ENCODE assay signal across 7 cellular contexts in genomic region chr19:11377237-11377636, GRCh38. TPM values are rescaled to one million over a fixed set of nuclear protein-coding genes. Genes with fewer than 3 reads are reported as not detected.
DNase-seq lines count a peak whose midpoint lies in the region; ATAC-seq and TF ChIP-seq lines count a peak whose summit lies in the region.

No MANE protein-coding gene starts in this region.

- H3K18ac ChIP-seq in neuronal stem cell (ENCODE audit: low read length), result no peak overlapping the region

- H3K9me3 ChIP-seq in psoas muscle (no peaks in the 10 kb centered on the region), neuronal stem cell (replicated peaks in 1 of 2; ENCODE audit: control insufficient read depth in 2 of 2, insufficient read depth in 1 of 2, low read depth in 1 of 2, low read length in 2 of 2) (no peaks in the 10 kb centered on the region)

- H2BK5ac ChIP-seq in neuronal stem cell (ENCODE audit: low read length), result no peak overlapping the region

- peaks cover 3% of the 10 kb centered on the region for H3K79me1 ChIP-seq in neuronal stem cell (ENCODE audit: low read depth, low read length)

- no peak overlapping the region for H3K4ac ChIP-seq in neuronal stem cell (ENCODE audit: low read length)

- peaks cover 4% of the 10 kb centered on the region for H3K36me3 Mint-ChIP-seq in nephron (ENCODE audit: low read depth)

- H3K4me3 ChIP-seq in brain microvascular endothelial cell (ENCODE audit: low read depth, low read length), result no peak overlapping the region
- H3K4me3 ChIP-seq in psoas muscle, result no peak overlapping the region
- H3K4me3 ChIP-seq in neuronal stem cell (ENCODE audit: low read length in 2 of 2), result no peak overlapping the region

- ATAC-seq in psoas muscle, result no peak
- no peak for ATAC-seq in HG03196 (IDR thresholded peaks at IDR 0.05; ENCODE audit: unreplicated experiment)

- H3K4me2 ChIP-seq in neuronal stem cell (ENCODE audit: insufficient read depth, low read length, poor library complexity, severe bottlenecking), result no peak overlapping the region

- intact Hi-C loops in psoas muscle (cut with DNase I), result loop anchor here in 1 of 2 donors (5.0 to 10.0 kb wide), 2 partner anchors 55 to 128 kb away; partner anchors contain the start of gene ZNF653

- H2BK15ac ChIP-seq in neuronal stem cell (ENCODE audit: low read length), result no peak overlapping the region

- H3K27ac ChIP-seq in brain microvascular endothelial cell (peak overlapping the region; percentile 4), psoas muscle (no peak overlapping the region), neuronal stem cell (replicated peaks; ENCODE audit: low read length) (no peak overlapping the region)

- no peaks in the 10 kb centered on the region for H3K27me3 ChIP-seq in brain microvascular endothelial cell (replicated peaks)
- peaks cover 0 to 8% (median 0%) of the 10 kb centered on the region in 3 donors for H3K27me3 ChIP-seq in psoas muscle (ENCODE audit: insufficient read depth in 3 of 3, low read length in 2 of 3)
- peaks cover 0 to 5% (median 0%) of the 10 kb centered on the region in 3 experiments for H3K27me3 ChIP-seq in neuronal stem cell (ENCODE audit: control insufficient read depth in 3 of 3, insufficient read depth in 3 of 3, low read depth in 1 of 3, low read length in 3 of 3)

- H2BK12ac ChIP-seq in neuronal stem cell (ENCODE audit: low read length), result no peak overlapping the region

- peaks cover 13% of the 10 kb centered on the region for H3K4me1 Mint-ChIP-seq in nephron

- H3K36me3 ChIP-seq in brain microvascular endothelial cell (replicated peaks), result no peaks in the 10 kb centered on the region
- no peaks in the 10 kb centered on the region for H3K36me3 ChIP-seq in psoas muscle (ENCODE audit: insufficient read depth in 1 of 2, low read depth in 1 of 2)
- peaks cover 0 to 15% of the 10 kb centered on the region in 2 donors for H3K36me3 ChIP-seq in neuronal stem cell (replicated peaks in 1 of 2; ENCODE audit: control insufficient read depth in 2 of 2, insufficient read depth in 2 of 2, low read length in 2 of 2)

- H2BK120ac ChIP-seq in neuronal stem cell (ENCODE audit: low read depth, low read length), result no peak overlapping the region

- H4K8ac ChIP-seq in neuronal stem cell (ENCODE audit: low read depth, low read length), result no peak overlapping the region

- in situ Hi-C loops in brain microvascular endothelial cell (cut with HindIII; ENCODE audit: low pct_ligation_motif_present, low sequenced_read_pairs), result no loop called here

- H3K23ac ChIP-seq in neuronal stem cell (ENCODE audit: low read depth, low read length, poor library complexity), result no peak overlapping the region

- H3K4me1 ChIP-seq in psoas muscle (peaks cover 46% of the 10 kb centered on the region), neuronal stem cell (ENCODE audit: control insufficient read depth in 2 of 2, insufficient read depth in 1 of 2, low read depth in 1 of 2, low read length in 2 of 2) (peaks cover 24% of the 10 kb centered on the region in 2 donors)

- no peak overlapping the region for H3K9ac ChIP-seq in neuronal stem cell (ENCODE audit: low read depth, low read length, poor library complexity)

- no peaks in the 10 kb centered on the region for H3K9me3 Mint-ChIP-seq in nephron

- peak; percentile 73 for DNase-seq in GM03348 (ENCODE audit: low spot score)
- DNase-seq in NOMO-1 treated with dmso at 0.1 percent for 144 hours (lab: John Stamatoyannopoulos, UW; ENCODE audit: unreplicated experiment), result peak; percentile 27
- peak; percentile 82 for DNase-seq in brain microvascular endothelial cell
- DNase-seq in psoas muscle, result no peak
- DNase-seq in neuronal stem cell (ENCODE audit: low spot score), result no peak

- no peak overlapping the region for H2AFZ ChIP-seq in neuronal stem cell (ENCODE audit: low read length)

- no peak overlapping the region for H3K14ac ChIP-seq in neuronal stem cell (ENCODE audit: low read length)

- H4K91ac ChIP-seq in neuronal stem cell (ENCODE audit: low read depth, low read length, poor library complexity), result no peak overlapping the region

- H2AK5ac ChIP-seq in neuronal stem cell (ENCODE audit: low read depth, low read length), result no peak overlapping the region

- H3K27ac Mint-ChIP-seq in nephron, result peak overlapping the region; percentile 74 to 84 (median 78)

- TF ChIP-seq CTCF in brain microvascular endothelial cell (IDR thresholded peaks at IDR 0.05; ENCODE audit: low read depth, low read length, missing control alignments) (no peak), nephron (IDR thresholded peaks at IDR 0.05; ENCODE audit: unreplicated experiment in 3 of 3) (no peak), psoas muscle (IDR thresholded peaks at IDR 0.05) (no peak)

- peaks cover 14% of the 10 kb centered on the region for H3K27me3 Mint-ChIP-seq in nephron (ENCODE audit: low read depth)

- peak overlapping the region; percentile 53 to 79 (median 64) for H3K4me3 Mint-ChIP-seq in nephron

RNA-seq across cellular contexts. Expression of gene SWSAP1, which starts 2.8 kb away (rescaled TPM):
- 1 to 10 TPM; 1.1 to 1.7 (median 1.4) TPM for total RNA-seq in psoas muscle
- 1 to 10 TPM; 2.1 to 3.9 (median 2.3) TPM for polyA plus RNA-seq in psoas muscle
- 3.0 TPM for polyA plus RNA-seq in neuronal stem cell (2013, experiment 1 of 2)
- polyA plus RNA-seq in neuronal stem cell (2013, experiment 2 of 2), result 2.9 TPM

RNA-seq across cellular contexts. Expression of gene EPOR, which starts 6.9 kb away (rescaled TPM):
- total RNA-seq in psoas muscle, result 1 to 10 TPM; 1.0 to 2.1 (median 1.7) TPM
- 1 to 10 TPM; 1.7 to 2.1 (median 2.1) TPM for polyA plus RNA-seq in psoas muscle
- polyA plus RNA-seq in neuronal stem cell (2013, experiment 1 of 2), result 3.7 TPM
- polyA plus RNA-seq in neuronal stem cell (2013, experiment 2 of 2), result 3.4 TPM

RNA-seq across cellular contexts. Expression of gene PLPPR2, which starts 22.0 kb away (rescaled TPM):
- 10 to 100 TPM; 14.1 to 33.6 (median 21.5) TPM for total RNA-seq in psoas muscle
- polyA plus RNA-seq in psoas muscle, result 10 to 100 TPM in 2 of 3 donors, 1 to 10 TPM in 1; 4.3 to 30.9 (median 20.8) TPM
- polyA plus RNA-seq in neuronal stem cell (2013, experiment 1 of 2), result 7.4 TPM
- 8.0 TPM for polyA plus RNA-seq in neuronal stem cell (2013, experiment 2 of 2)

RNA-seq across cellular contexts. Expression of gene CCDC159, which starts 30.9 kb away (rescaled TPM):
- 1 to 10 TPM; 2.4 to 9.2 (median 4.9) TPM for total RNA-seq in psoas muscle
- polyA plus RNA-seq in psoas muscle, result 1 to 10 TPM; 2.7 to 5.9 (median 5.3) TPM
- 5.4 TPM for polyA plus RNA-seq in neuronal stem cell (2013, experiment 1 of 2)
- polyA plus RNA-seq in neuronal stem cell (2013, experiment 2 of 2), result 4.5 TPM

RNA-seq across cellular contexts. Expression of gene TMEM205, which starts 31.2 kb away (rescaled TPM):
- 10 to 100 TPM; 65.9 to 81.6 (median 70.5) TPM for total RNA-seq in psoas muscle
- 10 to 100 TPM; 63.0 to 95.1 (median 90.4) TPM for polyA plus RNA-seq in psoas muscle
- 57.4 TPM for polyA plus RNA-seq in neuronal stem cell (2013, experiment 1 of 2)
- 54.0 TPM for polyA plus RNA-seq in neuronal stem cell (2013, experiment 2 of 2)

Comparison
In these comparisons a context has a peak if more than half of its experiments do, and no peak if none do; other contexts are left out.
1. DNase-seq: peak in GM03348 (single experiment), NOMO-1 treated with dmso at 0.1 percent for 144 hours (single experiment) and brain microvascular endothelial cell (single experiment); none in psoas muscle (0 of 2) and neuronal stem cell (single experiment).